Comparison of ENCODE assay signal across 1 cellular context in genomic region chr11:130600139-130600538, GRCh38.
TF ChIP-seq lines count a peak whose summit lies in the region.

No MANE protein-coding gene starts in this region.

TF ChIP-seq in GM23338, 12 proteins besides CTCF, POLR2A, EP300 and RAD21 (continued from another document):
- TF ChIP-seq EZH2 (IDR thresholded peaks at IDR 0.05; ENCODE audit: low read depth, unreplicated experiment) (no peak), CREB1 (CRISPR knock-in tag; IDR thresholded peaks at IDR 0.05; ENCODE audit: low read depth) (no peak), ZNF462 (CRISPR knock-in tag; IDR thresholded peaks at IDR 0.05) (no peak), ZNF331 (CRISPR knock-in tag; IDR thresholded peaks at IDR 0.05; ENCODE audit: low read depth) (no peak)
